10 cellular contexts compared by ENCODE assay signal in genomic region chr9:109381011-109381729, GRCh38.
A peak's percentile ranks its signal among the peaks of the same experiment; 100 is the strongest.
DNase-seq lines count a peak whose midpoint lies in the region; ATAC-seq and TF ChIP-seq lines count a peak whose summit lies in the region.
"Had no signal": no experiment of that assay in that cellular context is flagged by ENCODE, and none has a peak within 500 bp of the region (broad histone marks: within the 10 kb centered on the region; RNA-seq: fewer than 3 reads in every experiment).

No MANE protein-coding gene starts in this region.

- no peak for TF ChIP-seq POLR2A in transverse colon (IDR thresholded peaks at IDR 0.05)

- no peak overlapping the region for H3K4me3 Mint-ChIP-seq in mesothelial cell of epicardium

- peak; percentile 72 for ATAC-seq in GM19452 (IDR thresholded peaks at IDR 0.05; ENCODE audit: unreplicated experiment)
- peak; percentile 66 for ATAC-seq in HG03108 (IDR thresholded peaks at IDR 0.05; ENCODE audit: unreplicated experiment)

- no peaks in the 10 kb centered on the region for H3K79me2 ChIP-seq in SK-N-SH (ENCODE audit: insufficient read depth)

- H3K9ac ChIP-seq in SK-N-SH = no peak overlapping the region

- no peaks in the 10 kb centered on the region for H3F3A ChIP-seq in SK-N-SH (replicated peaks; ENCODE audit: insufficient read depth)

- H3K9me3 ChIP-seq in transverse colon (no peaks in the 10 kb centered on the region), SK-N-SH (no peaks in the 10 kb centered on the region)

- no peak overlapping the region for H3K4me3 ChIP-seq in choroid plexus epithelial cell (ENCODE audit: low read depth, low read length)
- H3K4me3 ChIP-seq in transverse colon = no peak overlapping the region
- H3K4me3 ChIP-seq in SK-N-SH (ENCODE audit: low read depth in 2 of 2, low read length in 1 of 2) = no peak overlapping the region

- peak; percentile 34 for DNase-seq in GM10266 (ENCODE audit: extremely low spot score)
- DNase-seq in choroid plexus epithelial cell (ENCODE audit: low read depth) = peak; percentile 29
- DNase-seq in mesothelial cell of epicardium (ENCODE audit: low spot score in 2 of 2, unreplicated experiment in 2 of 2) = no peak
- no peak for DNase-seq in transverse colon
- DNase-seq in LoVo (ENCODE audit: low spot score) = no peak
- no peak for DNase-seq in SK-N-SH
- DNase-seq: activated CD4-positive, alpha-beta T cell treated with anti-CD3 and anti-CD28 coated beads for 48 hours; central memory CD4-positive, alpha-beta T cell had no signal

- 86 to 100% methylated on average over 2 to 13 of the region's 13 CpGs for WGBS in transverse colon (ENCODE audit: low coverage in 1 of 2), 2 donors
- 84% methylated on average over 12 of the region's 13 CpGs for WGBS in SK-N-SH (ENCODE audit: low lambda C conversion rate)

- no peak overlapping the region for H2AFZ ChIP-seq in SK-N-SH (ENCODE audit: low read depth)

- no peak overlapping the region for H3K4me2 ChIP-seq in SK-N-SH

- POLR2A ChIA-PET in SK-N-SH (lab: Yijun Ruan, JAX) = no interaction called here

- in situ Hi-C loops in transverse colon (cut with MboI; ENCODE audit: low pct_ligation_motif_present in 1 of 4, low pct_unique_long_range_greater_than_20kb in 1 of 4, low sequenced_read_pairs in 3 of 4) = no loop called here

- no peak for TF ChIP-seq RAD21 in SK-N-SH (IDR thresholded peaks at IDR 0.05; ENCODE audit: low read length)

- H3K36me3 ChIP-seq in transverse colon = no peaks in the 10 kb centered on the region
- H3K36me3 ChIP-seq in SK-N-SH (replicated peaks in 1 of 2; ENCODE audit: control insufficient read depth in 1 of 2, insufficient read depth in 2 of 2, low read length in 1 of 2) = peaks cover 6 to 34% of the 10 kb centered on the region in 2 experiments

- H3K9me3 Mint-ChIP-seq in mesothelial cell of epicardium = peaks cover 4% of the 10 kb centered on the region

- peaks cover 32% of the 10 kb centered on the region for H3K36me3 Mint-ChIP-seq in mesothelial cell of epicardium

- no peak for TF ChIP-seq EP300 in transverse colon (IDR thresholded peaks at IDR 0.05; ENCODE audit: low read depth)
- no peak for TF ChIP-seq EP300 in SK-N-SH (IDR thresholded peaks at IDR 0.05; ENCODE audit: borderline replicate concordance in 1 of 2, low read depth in 1 of 2, low read length in 1 of 2)

- H3K9me2 ChIP-seq in SK-N-SH = no peaks in the 10 kb centered on the region

- no peak overlapping the region for H3K27ac ChIP-seq in transverse colon
- no peak overlapping the region for H3K27ac ChIP-seq in SK-N-SH (ENCODE audit: low read depth in 2 of 2, low read length in 1 of 2)

- no peaks in the 10 kb centered on the region for H3K4me1 Mint-ChIP-seq in mesothelial cell of epicardium

- TF ChIP-seq CTCF in GM10266 (IDR thresholded peaks at IDR 0.05; ENCODE audit: control insufficient read depth, insufficient read depth, low read depth, missing control alignments) (no peak), choroid plexus epithelial cell (conservative IDR thresholded peaks at IDR 0.05; ENCODE audit: low read depth, low read length) (no peak), mesothelial cell of epicardium (IDR thresholded peaks at IDR 0.05; ENCODE audit: unreplicated experiment) (no peak), transverse colon (IDR thresholded peaks at IDR 0.05) (no peak), SK-N-SH (IDR thresholded peaks at IDR 0.05) (no peak)

- H3K27me3 ChIP-seq in transverse colon = no peaks in the 10 kb centered on the region
- no peaks in the 10 kb centered on the region for H3K27me3 ChIP-seq in SK-N-SH (ENCODE audit: insufficient read depth)

- CTCF ChIA-PET in SK-N-SH (lab: Yijun Ruan, JAX) = interaction anchor here (1.0 kb wide), 1 partner anchor 60 kb away, joined by 3 read pairs; no protein-coding TSS in a partner anchor

- H4K20me1 ChIP-seq in SK-N-SH (ENCODE audit: insufficient read depth) = no peaks in the 10 kb centered on the region

- H3K27ac Mint-ChIP-seq in mesothelial cell of epicardium = no peak overlapping the region

- H3K27me3 Mint-ChIP-seq in mesothelial cell of epicardium (ENCODE audit: low read depth) = no peaks in the 10 kb centered on the region

- intact Hi-C loops in transverse colon (cut with DNase I; ENCODE audit: low total_unique reads) = no loop called here

- H3K4me1 ChIP-seq in transverse colon = peaks cover 0 to 5% (median 0%) of the 10 kb centered on the region in 4 donors
- H3K4me1 ChIP-seq in SK-N-SH (ENCODE audit: control insufficient read depth in 1 of 2, insufficient read depth in 2 of 2, low read depth in 1 of 2, low read length in 1 of 2) = no peaks in the 10 kb centered on the region

TF ChIP-seq in SK-N-SH, 30 proteins besides CTCF, POLR2A, EP300 and RAD21:
- no peak for TF ChIP-seq ZBTB33 (IDR thresholded peaks at IDR 0.05; ENCODE audit: borderline replicate concordance, low read depth)

Comparison
In these comparisons a context has a peak if more than half of its experiments do, and no peak if none do; other contexts are left out.
1. DNase-seq: peak in GM10266 (single experiment) and choroid plexus epithelial cell (single experiment); none in mesothelial cell of epicardium (0 of 2), transverse colon (single experiment), LoVo (single experiment) and SK-N-SH (single experiment).